ENCODE assay signal across 8 cellular contexts in genomic region chr13:72221276-72221962, GRCh38.
DNase-seq lines count a peak whose midpoint lies in the region; ATAC-seq and TF ChIP-seq lines count a peak whose summit lies in the region.
"Had no signal": no experiment of that assay in that cellular context is flagged by ENCODE, and none has a peak within 500 bp of the region (broad histone marks: within the 10 kb centered on the region; RNA-seq: fewer than 3 reads in every experiment).

No MANE protein-coding gene starts in this region.

- H3K4me3 ChIP-seq in SU-DHL-6 (ENCODE audit: insufficient read depth, low read length, poor library complexity, severe bottlenecking): no peak overlapping the region
- H3K4me3 ChIP-seq: lung had no signal

- no peaks in the 10 kb centered on the region for H3K9me2 ChIP-seq in SU-DHL-6 (replicated peaks; ENCODE audit: insufficient read depth, low read length)

- H3K79me2 ChIP-seq in SU-DHL-6 (ENCODE audit: insufficient read depth, low read length): no peaks in the 10 kb centered on the region

- no peaks in the 10 kb centered on the region for H4K20me1 ChIP-seq in SU-DHL-6 (ENCODE audit: low read depth, low read length)

- H3K4me2 ChIP-seq in SU-DHL-6 (ENCODE audit: low read depth, low read length, poor library complexity, severe bottlenecking): no peak overlapping the region

- H3F3A ChIP-seq in SU-DHL-6 (ENCODE audit: insufficient read depth): no peaks in the 10 kb centered on the region

- no peaks in the 10 kb centered on the region for H3K9me3 ChIP-seq in SU-DHL-6 (ENCODE audit: insufficient read depth, low read length)

- H3K9ac ChIP-seq in SU-DHL-6 (ENCODE audit: low read length): no peak overlapping the region

- no peak overlapping the region for H2AFZ ChIP-seq in SU-DHL-6 (ENCODE audit: low read depth, low read length, severe bottlenecking)

- TF ChIP-seq CTCF in SU-DHL-6 (IDR thresholded peaks at IDR 0.05; ENCODE audit: insufficient read depth, low read length, poor library complexity, severe bottlenecking): peak; percentile 25

- peak; percentile 88 for DNase-seq in iPS-NIHi7 (ENCODE audit: extremely low spot score)
- DNase-seq in activated gamma-delta T cell treated with Interleukin-2 at 50 U/mL for 16 hours: no peak
- no peak for DNase-seq in OCI-M2 (lab: John Stamatoyannopoulos, UW; ENCODE audit: unreplicated experiment)
- DNase-seq in NCI-H187 treated with DMSO at 0.1 percent for 48 hours (lab: John Stamatoyannopoulos, UW): no peak

- no peaks in the 10 kb centered on the region for H3K36me3 ChIP-seq in SU-DHL-6 (ENCODE audit: low read length)

- ATAC-seq in GM18511 (IDR thresholded peaks at IDR 0.05; ENCODE audit: unreplicated experiment) (peak; percentile 72), HG03354 (IDR thresholded peaks at IDR 0.05; ENCODE audit: poor library complexity, severe bottlenecking, unreplicated experiment) (peak; percentile 60)

- no peaks in the 10 kb centered on the region for H3K27me3 ChIP-seq in SU-DHL-6 (ENCODE audit: low read length)

- no peak overlapping the region for H3K27ac ChIP-seq in SU-DHL-6 (ENCODE audit: low read depth, low read length)
